Comparison of ENCODE assay signal across 8 cellular contexts in the genomic region with DNA sequence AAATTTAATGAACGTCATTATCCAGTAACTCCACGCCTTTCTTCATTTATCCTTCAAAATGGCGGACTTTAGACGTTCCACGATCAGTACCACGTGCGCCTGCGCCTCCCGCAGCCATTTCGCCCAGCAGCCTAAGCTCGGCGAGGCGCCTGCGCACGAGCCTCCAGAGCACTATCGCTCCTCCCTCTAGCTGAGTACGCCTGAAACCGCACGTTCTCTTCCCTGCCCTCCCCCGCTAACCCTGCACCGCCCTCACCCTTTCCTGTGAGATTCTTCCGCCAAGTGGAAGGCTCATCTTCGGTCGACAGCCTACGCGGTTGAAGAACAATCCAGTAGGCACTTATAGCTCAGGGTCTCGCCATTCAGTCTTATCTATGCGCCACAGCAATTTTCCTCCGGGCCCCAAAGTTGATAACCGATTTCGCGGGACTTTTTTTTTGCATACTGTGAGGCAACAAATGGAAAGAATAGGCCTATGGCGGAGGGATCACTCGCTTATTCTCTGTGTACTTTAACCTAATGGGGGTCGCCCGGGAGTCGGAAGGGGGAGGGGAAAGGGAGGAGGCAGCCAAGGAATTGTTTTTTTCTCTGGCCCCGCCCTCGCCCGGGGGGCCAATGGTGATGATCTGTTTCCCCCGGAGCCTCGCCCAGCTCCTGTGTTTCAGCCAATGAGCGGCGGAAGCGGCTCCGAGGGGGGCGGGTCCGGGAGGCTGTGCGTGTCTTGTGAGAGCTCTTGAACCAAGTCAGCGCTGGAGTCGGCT. TPM values are rescaled to one million over a fixed set of nuclear protein-coding genes. Genes with fewer than 3 reads are reported as not detected.
A peak's percentile ranks its signal among the peaks of the same experiment; 100 is the strongest.
DNase-seq lines count a peak whose midpoint lies in the region; ATAC-seq and TF ChIP-seq lines count a peak whose summit lies in the region.

A gene with protein sequence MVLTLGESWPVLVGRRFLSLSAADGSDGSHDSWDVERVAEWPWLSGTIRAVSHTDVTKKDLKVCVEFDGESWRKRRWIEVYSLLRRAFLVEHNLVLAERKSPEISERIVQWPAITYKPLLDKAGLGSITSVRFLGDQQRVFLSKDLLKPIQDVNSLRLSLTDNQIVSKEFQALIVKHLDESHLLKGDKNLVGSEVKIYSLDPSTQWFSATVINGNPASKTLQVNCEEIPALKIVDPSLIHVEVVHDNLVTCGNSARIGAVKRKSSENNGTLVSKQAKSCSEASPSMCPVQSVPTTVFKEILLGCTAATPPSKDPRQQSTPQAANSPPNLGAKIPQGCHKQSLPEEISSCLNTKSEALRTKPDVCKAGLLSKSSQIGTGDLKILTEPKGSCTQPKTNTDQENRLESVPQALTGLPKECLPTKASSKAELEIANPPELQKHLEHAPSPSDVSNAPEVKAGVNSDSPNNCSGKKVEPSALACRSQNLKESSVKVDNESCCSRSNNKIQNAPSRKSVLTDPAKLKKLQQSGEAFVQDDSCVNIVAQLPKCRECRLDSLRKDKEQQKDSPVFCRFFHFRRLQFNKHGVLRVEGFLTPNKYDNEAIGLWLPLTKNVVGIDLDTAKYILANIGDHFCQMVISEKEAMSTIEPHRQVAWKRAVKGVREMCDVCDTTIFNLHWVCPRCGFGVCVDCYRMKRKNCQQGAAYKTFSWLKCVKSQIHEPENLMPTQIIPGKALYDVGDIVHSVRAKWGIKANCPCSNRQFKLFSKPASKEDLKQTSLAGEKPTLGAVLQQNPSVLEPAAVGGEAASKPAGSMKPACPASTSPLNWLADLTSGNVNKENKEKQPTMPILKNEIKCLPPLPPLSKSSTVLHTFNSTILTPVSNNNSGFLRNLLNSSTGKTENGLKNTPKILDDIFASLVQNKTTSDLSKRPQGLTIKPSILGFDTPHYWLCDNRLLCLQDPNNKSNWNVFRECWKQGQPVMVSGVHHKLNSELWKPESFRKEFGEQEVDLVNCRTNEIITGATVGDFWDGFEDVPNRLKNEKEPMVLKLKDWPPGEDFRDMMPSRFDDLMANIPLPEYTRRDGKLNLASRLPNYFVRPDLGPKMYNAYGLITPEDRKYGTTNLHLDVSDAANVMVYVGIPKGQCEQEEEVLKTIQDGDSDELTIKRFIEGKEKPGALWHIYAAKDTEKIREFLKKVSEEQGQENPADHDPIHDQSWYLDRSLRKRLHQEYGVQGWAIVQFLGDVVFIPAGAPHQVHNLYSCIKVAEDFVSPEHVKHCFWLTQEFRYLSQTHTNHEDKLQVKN (N-terminal part only) (plus strand): TSS at position 741 of the 761 bp plus-strand sequence. CDS start 677 bp downstream, outside the sequence.

- no peak for TF ChIP-seq CTCF in lower lobe of right lung (IDR thresholded peaks at IDR 0.05)

- H3K27ac ChIP-seq in lower lobe of right lung, result peak within 1 kb of the TSS; percentile 97

- H3K36me3 ChIP-seq in lower lobe of right lung, result peaks cover 27% of the 10 kb centered on the region

- H3K9me3 ChIP-seq in lower lobe of right lung, result peaks cover 19% of the 10 kb centered on the region

- no peaks in the 10 kb centered on the region for H3K27me3 ChIP-seq in lower lobe of right lung (ENCODE audit: low read depth)

- peak; percentile 81 for ATAC-seq in GM21390 (IDR thresholded peaks at IDR 0.05; ENCODE audit: unreplicated experiment)
- peak; percentile 97 for ATAC-seq in lower lobe of right lung

- DNase-seq in CMK (ENCODE audit: low read depth), result peak; percentile 98
- DNase-seq in HUDEP-2 (lab: John Stamatoyannopoulos, UW; ENCODE audit: unreplicated experiment in 76 of 76), result peak; percentile 44 to 99 (median 98)
- DNase-seq in NOMO-1 treated with dmso at 0.1 percent for 144 hours (lab: John Stamatoyannopoulos, UW; ENCODE audit: unreplicated experiment), result peak; percentile 97
- peak; percentile 98 to 100 for DNase-seq in activated CD8-positive, alpha-beta memory T cell treated with anti-CD3 and anti-CD28 coated beads for 4 hours (ENCODE audit: low read depth in 2 of 2)
- peak; percentile 99 for DNase-seq in effector CD8-positive, alpha-beta T cell (lab: John Stamatoyannopoulos, UW)
- peak; percentile 99 for DNase-seq in lower lobe of right lung
- peak; percentile 97 to 98 (median 98) for DNase-seq in stimulated activated CD4-positive, alpha-beta T cell treated with anti-CD3 and anti-CD28 coated beads, TNF-alpha, amount 100 ng/mL, for 1 hour (ENCODE audit: low read depth in 3 of 3, low spot score in 1 of 3)

- H3K4me3 ChIP-seq in lower lobe of right lung, result peak within 1 kb of the TSS; percentile 86

- intact Hi-C loops in lower lobe of right lung (cut with DNase I), result no loop called here

- peaks cover 33% of the 10 kb centered on the region for H3K4me1 ChIP-seq in lower lobe of right lung

RNA-seq across cellular contexts. Expression of the gene that starts here (rescaled TPM):
- 55.8 TPM for total RNA-seq in lower lobe of right lung

Comparison
In these comparisons a context has a peak if more than half of its experiments do, and no peak if none do; other contexts are left out.
1. Peak in every context shown above with its lines: DNase-seq, ATAC-seq, H3K4me3 ChIP-seq and H3K27ac ChIP-seq.